ENCODE assay signal across 8 cellular contexts in the genomic region with DNA sequence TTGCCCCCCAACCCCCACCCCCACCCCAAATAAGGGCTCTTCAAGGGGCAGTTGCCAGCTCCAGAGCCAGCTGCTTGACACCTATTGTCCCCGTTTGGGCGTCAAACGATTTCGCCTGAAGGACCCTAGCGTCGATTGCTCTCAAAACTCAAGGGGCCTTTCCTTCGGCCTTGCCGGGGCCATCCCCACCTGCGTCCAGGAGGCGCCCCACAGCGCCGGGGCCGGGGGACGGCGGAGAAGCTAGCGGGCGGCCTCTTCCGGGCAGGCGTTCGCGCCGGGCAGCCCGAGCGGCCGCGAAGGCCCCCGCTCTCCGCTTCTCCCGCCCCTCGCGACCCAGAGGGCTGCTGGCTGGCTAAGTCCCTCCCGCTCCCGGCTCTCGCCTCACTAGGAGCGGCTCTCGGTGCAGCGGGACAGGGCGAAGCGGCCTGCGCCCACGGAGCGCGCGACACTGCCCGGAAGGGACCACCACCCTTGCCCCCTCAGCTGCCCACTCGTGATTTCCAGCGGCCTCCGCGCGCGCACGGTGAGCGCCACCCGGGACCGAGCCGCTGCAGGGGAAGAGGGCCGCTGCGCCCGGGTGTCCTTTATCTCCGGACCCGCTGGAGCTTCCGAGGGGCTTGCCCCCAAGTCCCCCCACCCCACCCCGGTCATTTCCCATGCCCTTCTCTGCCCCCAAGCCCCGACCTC. TPM values are rescaled to one million over a fixed set of nuclear protein-coding genes. Genes with fewer than 3 reads are reported as not detected.
DNase-seq lines count a peak whose midpoint lies in the region; ATAC-seq, FAIRE-seq and TF ChIP-seq lines count a peak whose summit lies in the region.

A gene with protein sequence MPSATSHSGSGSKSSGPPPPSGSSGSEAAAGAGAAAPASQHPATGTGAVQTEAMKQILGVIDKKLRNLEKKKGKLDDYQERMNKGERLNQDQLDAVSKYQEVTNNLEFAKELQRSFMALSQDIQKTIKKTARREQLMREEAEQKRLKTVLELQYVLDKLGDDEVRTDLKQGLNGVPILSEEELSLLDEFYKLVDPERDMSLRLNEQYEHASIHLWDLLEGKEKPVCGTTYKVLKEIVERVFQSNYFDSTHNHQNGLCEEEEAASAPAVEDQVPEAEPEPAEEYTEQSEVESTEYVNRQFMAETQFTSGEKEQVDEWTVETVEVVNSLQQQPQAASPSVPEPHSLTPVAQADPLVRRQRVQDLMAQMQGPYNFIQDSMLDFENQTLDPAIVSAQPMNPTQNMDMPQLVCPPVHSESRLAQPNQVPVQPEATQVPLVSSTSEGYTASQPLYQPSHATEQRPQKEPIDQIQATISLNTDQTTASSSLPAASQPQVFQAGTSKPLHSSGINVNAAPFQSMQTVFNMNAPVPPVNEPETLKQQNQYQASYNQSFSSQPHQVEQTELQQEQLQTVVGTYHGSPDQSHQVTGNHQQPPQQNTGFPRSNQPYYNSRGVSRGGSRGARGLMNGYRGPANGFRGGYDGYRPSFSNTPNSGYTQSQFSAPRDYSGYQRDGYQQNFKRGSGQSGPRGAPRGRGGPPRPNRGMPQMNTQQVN (plus strand): TSS at position 383 of the 687 bp plus-strand sequence. CDS start 690 bp downstream, outside the sequence.

- TF ChIP-seq CTCF in astrocyte (IDR thresholded peaks at IDR 0.05; ENCODE audit: insufficient read depth, low read depth, low read length) (no peak), hepatocyte (IDR thresholded peaks at IDR 0.05; ENCODE audit: poor library complexity) (no peak)

- H3K4me2 ChIP-seq in astrocyte (ENCODE audit: low read length) (peak within 1 kb of the TSS; percentile 93), hepatocyte (peak within 1 kb of the TSS; percentile 84)

- H3K9me2 ChIP-seq in hepatocyte (replicated peaks; ENCODE audit: insufficient read depth), result no peaks in the 10 kb centered on the region

- no peak for FAIRE-seq in astrocyte (lab: Jason Lieb, UNC)

- H3K9me3 Mint-ChIP-seq in astrocyte (ENCODE audit: unreplicated experiment), result no peaks in the 10 kb centered on the region

- H3K27ac ChIP-seq in astrocyte (ENCODE audit: low read depth, low read length) (peak within 1 kb of the TSS; percentile 100), hepatocyte (peak within 1 kb of the TSS; percentile 97), aorta (ENCODE audit: low read depth in 1 of 2, low read length in 2 of 2) (peak within 1 kb of the TSS; percentile 91 to 99)

- peak within 1 kb of the TSS; percentile 78 for H2AFZ ChIP-seq in astrocyte (ENCODE audit: low read depth, low read length)
- H2AFZ ChIP-seq in hepatocyte, result peak within 1 kb of the TSS; percentile 90

- peaks cover 31% of the 10 kb centered on the region for H4K20me1 ChIP-seq in astrocyte (ENCODE audit: insufficient read depth, low read length)
- H4K20me1 ChIP-seq in hepatocyte (ENCODE audit: insufficient read depth, poor library complexity, severe bottlenecking), result peaks cover 31% of the 10 kb centered on the region

- H3K27me3 Mint-ChIP-seq in astrocyte (ENCODE audit: low read depth, unreplicated experiment), result no peaks in the 10 kb centered on the region

- H3K27me3 ChIP-seq in astrocyte (ENCODE audit: insufficient read depth, low read length) (no peaks in the 10 kb centered on the region), hepatocyte (no peaks in the 10 kb centered on the region), aorta (ENCODE audit: control insufficient read depth in 1 of 2, insufficient read depth in 2 of 2, low read length in 1 of 2) (no peaks in the 10 kb centered on the region)

- peak; percentile 84 for TF ChIP-seq POLR2A in GM18505 (IDR thresholded peaks at IDR 0.05; ENCODE audit: borderline replicate concordance, extremely low read depth, insufficient read depth, insufficient read length)

- ATAC-seq in GM18505 (IDR thresholded peaks at IDR 0.05; ENCODE audit: unreplicated experiment) (peak; percentile 60), HG02973 (IDR thresholded peaks at IDR 0.05; ENCODE audit: unreplicated experiment) (peak; percentile 61), aorta (ENCODE audit: low FRiP score) (peak; percentile 96)

- no peaks in the 10 kb centered on the region for H3K9me3 ChIP-seq in astrocyte (ENCODE audit: insufficient read depth, low read depth, low read length)
- H3K9me3 ChIP-seq in hepatocyte (ENCODE audit: low read depth), result no peaks in the 10 kb centered on the region
- no peaks in the 10 kb centered on the region for H3K9me3 ChIP-seq in aorta (ENCODE audit: control insufficient read depth, low read length)

- H3K79me2 ChIP-seq in astrocyte (ENCODE audit: insufficient read depth, low read length) (peaks cover 44% of the 10 kb centered on the region), hepatocyte (peaks cover 43% of the 10 kb centered on the region)

- H3K36me3 ChIP-seq in astrocyte (ENCODE audit: insufficient read depth, low read length) (peaks cover 2% of the 10 kb centered on the region), hepatocyte (replicated peaks; ENCODE audit: insufficient read depth, low read depth) (no peaks in the 10 kb centered on the region), aorta (ENCODE audit: control insufficient read depth in 1 of 2, insufficient read depth in 2 of 2, low read length in 1 of 2) (peaks cover 0 to 2% of the 10 kb centered on the region in 2 donors)

- peak; percentile 30 for DNase-seq in NCI-H2029 treated with DMSO at 0.1 percent for 48 hours (lab: John Stamatoyannopoulos, UW)
- DNase-seq in T-helper 22 cell (ENCODE audit: low read depth), result peak; percentile 75
- DNase-seq in astrocyte (ENCODE audit: low read depth), result peak; percentile 63
- peak; percentile 95 for DNase-seq in hepatocyte (ENCODE audit: low spot score)
- peak; percentile 73 for DNase-seq in renal cortical epithelial cell (ENCODE audit: low read depth)
- DNase-seq in aorta, result peak; percentile 93 to 94

- intact Hi-C loops in aorta (cut with DNase I), result loop anchor here (2.0 to 5.0 kb wide), 4 partner anchors 23 to 55 kb away; a partner anchor contains a TSS

- peak within 1 kb of the TSS; percentile 100 for H3K4me3 Mint-ChIP-seq in astrocyte (ENCODE audit: unreplicated experiment)

- peaks cover 7% of the 10 kb centered on the region for H3K36me3 Mint-ChIP-seq in astrocyte (ENCODE audit: low read depth, unreplicated experiment)

- H3K4me1 ChIP-seq in astrocyte (ENCODE audit: insufficient read depth, low read length) (peaks cover 9% of the 10 kb centered on the region), hepatocyte (ENCODE audit: insufficient read depth) (peaks cover 34% of the 10 kb centered on the region), aorta (ENCODE audit: control insufficient read depth in 1 of 2, insufficient read depth in 2 of 2, low read length in 2 of 2) (no peaks in the 10 kb centered on the region)

- peak within 1 kb of the TSS; percentile 98 for H3K4me3 ChIP-seq in astrocyte (ENCODE audit: insufficient read depth, low read depth, low read length)
- H3K4me3 ChIP-seq in hepatocyte, result peak within 1 kb of the TSS; percentile 96
- H3K4me3 ChIP-seq in aorta (ENCODE audit: low read length in 2 of 2), result peak within 1 kb of the TSS; percentile 89 to 90

- peak within 1 kb of the TSS; percentile 99 for H3K9ac ChIP-seq in astrocyte (ENCODE audit: low read length)

- peak within 1 kb of the TSS; percentile 98 for H3K27ac Mint-ChIP-seq in astrocyte (ENCODE audit: unreplicated experiment)

- peaks cover 13% of the 10 kb centered on the region for H3K4me1 Mint-ChIP-seq in astrocyte (ENCODE audit: low read depth, unreplicated experiment)

- 2% methylated on average over 49 of the region's 64 CpGs for WGBS in hepatocyte (ENCODE audit: low lambda C conversion rate, missing lambda C conversion rate)
- WGBS in aorta, 2 donors, result 0% methylated on average over 39 to 64 of the region's 64 CpGs

RNA-seq across cellular contexts. Expression of the gene that starts here (rescaled TPM):
- total RNA-seq in astrocyte (294 and 309 TPM in 2 replicates), hepatocyte (189 and 217 TPM in 2 replicates), renal cortical epithelial cell (193 and 362 TPM in 2 replicates), aorta (100 to 1,000 TPM; 123 to 147 TPM)
- polyA plus RNA-seq in hepatocyte (85.1 and 102 TPM in 2 replicates), aorta (10 to 100 TPM; 58.0 to 59.0 TPM)

Comparison
In these comparisons a context has a peak if more than half of its experiments do, and no peak if none do; other contexts are left out.
1. Peak in every context shown above with its lines: DNase-seq, ATAC-seq, H3K4me3 ChIP-seq and H3K27ac ChIP-seq.
2. DNase-seq: peak in every context shown above with its lines; median percentile 95 in hepatocyte; 94 in aorta; 75 in T-helper 22 cell; 73 in renal cortical epithelial cell; 63 in astrocyte; 30 in NCI-H2029 treated with DMSO at 0.1 percent for 48 hours.